1 cellular context compared by ENCODE assay signal in the genomic region with DNA sequence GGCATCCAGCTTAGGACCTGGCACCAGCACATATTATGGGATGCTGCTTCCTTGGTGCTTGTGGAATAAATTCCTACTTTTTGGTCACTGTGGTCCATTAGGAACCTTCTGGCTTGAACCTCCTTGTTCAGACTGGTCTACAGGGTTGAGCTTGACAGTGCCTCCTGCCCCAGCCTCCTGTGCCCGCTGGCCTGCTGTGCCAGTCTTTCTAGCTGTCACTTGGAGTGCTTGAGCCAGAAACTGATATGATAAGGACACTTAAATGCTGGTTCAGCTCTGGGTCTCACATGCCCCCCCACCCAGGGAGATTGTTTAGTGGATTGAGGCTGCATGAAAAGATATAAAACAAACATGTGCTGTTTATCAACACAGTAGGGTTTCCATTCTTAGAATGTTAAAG.
TF ChIP-seq lines count a peak whose summit lies in the region.

No MANE protein-coding gene starts in this region.

TF ChIP-seq in GM23338, 12 proteins besides CTCF, POLR2A, EP300 and RAD21 (continued from another document):
- TF ChIP-seq, protein P1, sequence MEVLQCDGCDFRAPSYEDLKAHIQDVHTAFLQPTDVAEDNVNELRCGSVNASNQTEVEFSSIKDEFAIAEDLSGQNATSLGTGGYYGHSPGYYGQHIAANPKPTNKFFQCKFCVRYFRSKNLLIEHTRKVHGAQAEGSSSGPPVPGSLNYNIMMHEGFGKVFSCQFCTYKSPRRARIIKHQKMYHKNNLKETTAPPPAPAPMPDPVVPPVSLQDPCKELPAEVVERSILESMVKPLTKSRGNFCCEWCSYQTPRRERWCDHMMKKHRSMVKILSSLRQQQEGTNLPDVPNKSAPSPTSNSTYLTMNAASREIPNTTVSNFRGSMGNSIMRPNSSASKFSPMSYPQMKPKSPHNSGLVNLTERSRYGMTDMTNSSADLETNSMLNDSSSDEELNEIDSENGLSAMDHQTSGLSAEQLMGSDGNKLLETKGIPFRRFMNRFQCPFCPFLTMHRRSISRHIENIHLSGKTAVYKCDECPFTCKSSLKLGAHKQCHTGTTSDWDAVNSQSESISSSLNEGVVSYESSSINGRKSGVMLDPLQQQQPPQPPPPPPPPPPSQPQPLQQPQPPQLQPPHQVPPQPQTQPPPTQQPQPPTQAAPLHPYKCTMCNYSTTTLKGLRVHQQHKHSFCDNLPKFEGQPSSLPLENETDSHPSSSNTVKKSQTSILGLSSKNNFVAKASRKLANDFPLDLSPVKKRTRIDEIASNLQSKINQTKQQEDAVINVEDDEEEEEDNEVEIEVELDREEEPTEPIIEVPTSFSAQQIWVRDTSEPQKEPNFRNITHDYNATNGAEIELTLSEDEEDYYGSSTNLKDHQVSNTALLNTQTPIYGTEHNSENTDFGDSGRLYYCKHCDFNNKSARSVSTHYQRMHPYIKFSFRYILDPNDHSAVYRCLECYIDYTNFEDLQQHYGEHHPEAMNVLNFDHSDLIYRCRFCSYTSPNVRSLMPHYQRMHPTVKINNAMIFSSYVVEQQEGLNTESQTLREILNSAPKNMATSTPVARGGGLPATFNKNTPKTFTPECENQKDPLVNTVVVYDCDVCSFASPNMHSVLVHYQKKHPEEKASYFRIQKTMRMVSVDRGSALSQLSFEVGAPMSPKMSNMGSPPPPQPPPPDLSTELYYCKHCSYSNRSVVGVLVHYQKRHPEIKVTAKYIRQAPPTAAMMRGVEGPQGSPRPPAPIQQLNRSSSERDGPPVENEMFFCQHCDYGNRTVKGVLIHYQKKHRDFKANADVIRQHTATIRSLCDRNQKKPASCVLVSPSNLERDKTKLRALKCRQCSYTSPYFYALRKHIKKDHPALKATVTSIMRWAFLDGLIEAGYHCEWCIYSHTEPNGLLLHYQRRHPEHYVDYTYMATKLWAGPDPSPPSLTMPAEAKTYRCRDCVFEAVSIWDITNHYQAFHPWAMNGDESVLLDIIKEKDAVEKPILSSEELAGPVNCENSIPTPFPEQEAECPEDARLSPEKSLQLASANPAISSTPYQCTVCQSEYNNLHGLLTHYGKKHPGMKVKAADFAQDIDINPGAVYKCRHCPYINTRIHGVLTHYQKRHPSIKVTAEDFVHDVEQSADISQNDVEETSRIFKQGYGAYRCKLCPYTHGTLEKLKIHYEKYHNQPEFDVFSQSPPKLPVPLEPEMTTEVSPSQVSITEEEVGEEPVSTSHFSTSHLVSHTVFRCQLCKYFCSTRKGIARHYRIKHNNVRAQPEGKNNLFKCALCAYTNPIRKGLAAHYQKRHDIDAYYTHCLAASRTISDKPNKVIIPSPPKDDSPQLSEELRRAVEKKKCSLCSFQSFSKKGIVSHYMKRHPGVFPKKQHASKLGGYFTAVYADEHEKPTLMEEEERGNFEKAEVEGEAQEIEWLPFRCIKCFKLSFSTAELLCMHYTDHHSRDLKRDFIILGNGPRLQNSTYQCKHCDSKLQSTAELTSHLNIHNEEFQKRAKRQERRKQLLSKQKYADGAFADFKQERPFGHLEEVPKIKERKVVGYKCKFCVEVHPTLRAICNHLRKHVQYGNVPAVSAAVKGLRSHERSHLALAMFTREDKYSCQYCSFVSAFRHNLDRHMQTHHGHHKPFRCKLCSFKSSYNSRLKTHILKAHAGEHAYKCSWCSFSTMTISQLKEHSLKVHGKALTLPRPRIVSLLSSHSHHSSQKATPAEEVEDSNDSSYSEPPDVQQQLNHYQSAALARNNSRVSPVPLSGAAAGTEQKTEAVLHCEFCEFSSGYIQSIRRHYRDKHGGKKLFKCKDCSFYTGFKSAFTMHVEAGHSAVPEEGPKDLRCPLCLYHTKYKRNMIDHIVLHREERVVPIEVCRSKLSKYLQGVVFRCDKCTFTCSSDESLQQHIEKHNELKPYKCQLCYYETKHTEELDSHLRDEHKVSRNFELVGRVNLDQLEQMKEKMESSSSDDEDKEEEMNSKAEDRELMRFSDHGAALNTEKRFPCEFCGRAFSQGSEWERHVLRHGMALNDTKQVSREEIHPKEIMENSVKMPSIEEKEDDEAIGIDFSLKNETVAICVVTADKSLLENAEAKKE (CRISPR knock-in tag; IDR thresholded peaks at IDR 0.05) = no peak
- TF ChIP-seq, protein P2, sequence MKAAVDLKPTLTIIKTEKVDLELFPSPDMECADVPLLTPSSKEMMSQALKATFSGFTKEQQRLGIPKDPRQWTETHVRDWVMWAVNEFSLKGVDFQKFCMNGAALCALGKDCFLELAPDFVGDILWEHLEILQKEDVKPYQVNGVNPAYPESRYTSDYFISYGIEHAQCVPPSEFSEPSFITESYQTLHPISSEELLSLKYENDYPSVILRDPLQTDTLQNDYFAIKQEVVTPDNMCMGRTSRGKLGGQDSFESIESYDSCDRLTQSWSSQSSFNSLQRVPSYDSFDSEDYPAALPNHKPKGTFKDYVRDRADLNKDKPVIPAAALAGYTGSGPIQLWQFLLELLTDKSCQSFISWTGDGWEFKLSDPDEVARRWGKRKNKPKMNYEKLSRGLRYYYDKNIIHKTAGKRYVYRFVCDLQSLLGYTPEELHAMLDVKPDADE (IDR thresholded peaks at IDR 0.05) = no peak
- TF ChIP-seq EZH2 (IDR thresholded peaks at IDR 0.05; ENCODE audit: low read depth, unreplicated experiment) = no peak
- no peak for TF ChIP-seq ZNF114 (CRISPR knock-in tag; IDR thresholded peaks at IDR 0.05)
- no peak for TF ChIP-seq NANOG (IDR thresholded peaks at IDR 0.05; ENCODE audit: borderline replicate concordance)
- TF ChIP-seq CREB1 (CRISPR knock-in tag; IDR thresholded peaks at IDR 0.05; ENCODE audit: low read depth) = no peak
- TF ChIP-seq EZH2phosphoT487 (IDR thresholded peaks at IDR 0.05; ENCODE audit: unreplicated experiment) = no peak
- TF ChIP-seq STAT1 (IDR thresholded peaks at IDR 0.05; ENCODE audit: unreplicated experiment) = no peak
